Comparison of ENCODE assay signal across 8 cellular contexts in the genomic region with DNA sequence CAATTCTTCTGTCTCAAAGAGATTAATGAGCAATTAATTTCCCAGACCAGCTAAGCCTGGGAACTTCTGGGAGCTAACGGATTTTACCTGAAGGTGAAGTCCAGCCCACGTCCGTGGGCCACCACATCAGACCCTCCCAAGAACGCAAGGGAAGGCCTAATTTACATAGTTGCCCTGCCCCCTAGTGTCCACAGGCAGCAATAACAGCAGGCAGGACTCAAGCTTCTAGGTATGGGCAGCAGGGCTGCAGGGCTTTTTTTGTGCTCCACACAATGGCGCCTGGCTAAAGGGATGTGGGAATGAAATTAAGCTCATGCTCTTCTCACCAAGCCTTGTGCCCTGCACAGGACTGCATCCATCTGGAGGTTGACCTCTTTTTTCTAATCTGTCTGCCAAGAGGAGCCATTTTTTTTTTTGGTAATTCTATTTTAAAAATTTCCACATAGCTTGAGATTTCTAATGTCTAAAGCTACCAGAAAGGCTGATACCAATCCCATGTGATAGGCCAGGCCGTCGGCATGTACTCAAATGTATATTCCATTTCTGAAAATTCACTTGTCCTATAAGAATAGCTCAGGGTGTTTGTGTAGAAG.
A peak's percentile ranks its signal among the peaks of the same experiment; 100 is the strongest.
DNase-seq lines count a peak whose midpoint lies in the region; ATAC-seq, FAIRE-seq and TF ChIP-seq lines count a peak whose summit lies in the region.

No MANE protein-coding gene starts in this region.

- no peaks in the 10 kb centered on the region for H3K36me3 ChIP-seq in Loucy (ENCODE audit: insufficient read depth, low read length)
- H3K36me3 ChIP-seq in astrocyte (ENCODE audit: insufficient read depth, low read length): no peaks in the 10 kb centered on the region

- FAIRE-seq in D721Med (lab: Jason Lieb, UNC) (peak; percentile 29), astrocyte (lab: Jason Lieb, UNC) (peak; percentile 92)

- H3K36me3 Mint-ChIP-seq in astrocyte (ENCODE audit: low read depth, unreplicated experiment): no peaks in the 10 kb centered on the region

- H3K9me3 ChIP-seq in Loucy (ENCODE audit: insufficient read depth, low read depth, low read length) (no peaks in the 10 kb centered on the region), astrocyte (ENCODE audit: insufficient read depth, low read depth, low read length) (no peaks in the 10 kb centered on the region)

- H3K27me3 ChIP-seq in Loucy (ENCODE audit: insufficient read depth, low read length, poor library complexity, severe bottlenecking): no peaks in the 10 kb centered on the region
- H3K27me3 ChIP-seq in astrocyte (ENCODE audit: insufficient read depth, low read length): peaks cover 2% of the 10 kb centered on the region

- TF ChIP-seq CTCF in D721Med (IDR thresholded peaks at IDR 0.05; ENCODE audit: insufficient read depth, missing control alignments): peak; percentile 77
- peak; percentile 80 for TF ChIP-seq CTCF in Loucy (conservative IDR thresholded peaks at IDR 0.05; ENCODE audit: low read length)
- TF ChIP-seq CTCF in astrocyte (IDR thresholded peaks at IDR 0.05; ENCODE audit: insufficient read depth, low read depth, low read length): peak; percentile 68

- no peaks in the 10 kb centered on the region for H3F3A ChIP-seq in Loucy (ENCODE audit: low read depth)

- H4K20me1 ChIP-seq in Loucy (ENCODE audit: insufficient read depth, low read length, poor library complexity, severe bottlenecking): no peaks in the 10 kb centered on the region
- no peaks in the 10 kb centered on the region for H4K20me1 ChIP-seq in astrocyte (ENCODE audit: insufficient read depth, low read length)

- ATAC-seq in GM21515 (IDR thresholded peaks at IDR 0.05; ENCODE audit: unreplicated experiment): peak; percentile 54
- ATAC-seq in HG02981 (IDR thresholded peaks at IDR 0.05; ENCODE audit: unreplicated experiment): no peak

- H3K4me3 ChIP-seq in Loucy (ENCODE audit: low read length, poor library complexity, severe bottlenecking) (no peak overlapping the region), astrocyte (ENCODE audit: insufficient read depth, low read depth, low read length) (no peak overlapping the region)

- H2AFZ ChIP-seq in Loucy (ENCODE audit: low read length): peak overlapping the region; percentile 56; the same call in 1 of the 2 replicates
- no peak overlapping the region for H2AFZ ChIP-seq in astrocyte (ENCODE audit: low read depth, low read length)

- no peaks in the 10 kb centered on the region for H3K9me3 Mint-ChIP-seq in astrocyte (ENCODE audit: unreplicated experiment)

- no peaks in the 10 kb centered on the region for H3K79me2 ChIP-seq in Loucy (ENCODE audit: insufficient read depth, low read length)
- H3K79me2 ChIP-seq in astrocyte (ENCODE audit: insufficient read depth, low read length): no peaks in the 10 kb centered on the region

- no peak overlapping the region for H3K4me3 Mint-ChIP-seq in astrocyte (ENCODE audit: unreplicated experiment)

- H3K4me2 ChIP-seq in Loucy (ENCODE audit: low read depth, low read length, poor library complexity, severe bottlenecking) (peak overlapping the region; percentile 42), astrocyte (ENCODE audit: low read length) (peak overlapping the region; percentile 31)

- peaks cover 4% of the 10 kb centered on the region for H3K4me1 ChIP-seq in Loucy (ENCODE audit: insufficient read depth, low read length, poor library complexity, severe bottlenecking)
- H3K4me1 ChIP-seq in astrocyte (ENCODE audit: insufficient read depth, low read length): no peaks in the 10 kb centered on the region

- H3K27ac ChIP-seq in astrocyte (ENCODE audit: low read depth, low read length): no peak overlapping the region

- no peaks in the 10 kb centered on the region for H3K4me1 Mint-ChIP-seq in astrocyte (ENCODE audit: low read depth, unreplicated experiment)

- no peak overlapping the region for H3K27ac Mint-ChIP-seq in astrocyte (ENCODE audit: unreplicated experiment)

- no peaks in the 10 kb centered on the region for H3K9me2 ChIP-seq in Loucy (replicated peaks; ENCODE audit: low read depth, low read length)

- DNase-seq in D721Med (ENCODE audit: insufficient read length, low spot score): no peak
- DNase-seq in T-helper 1 cell: peak in 4 of 5 donors; percentile 10 to 47 (median 14)
- DNase-seq in astrocyte (ENCODE audit: low read depth): peak; percentile 18
- DNase-seq in hypothalamus (lab: John Stamatoyannopoulos, UW): peak in 30 of 51 donors; percentile 0 to 35 (median 6)
- DNase-seq in stimulated activated CD4-positive, alpha-beta T cell treated with anti-CD3 and anti-CD28 coated beads, Interleukin-12 subunit alpha, Interleukin-12 subunit beta, amount 100 ng/mL, for 24 hours (ENCODE audit: low read depth in 2 of 2): peak; percentile 10

- no peak overlapping the region for H3K9ac ChIP-seq in Loucy (ENCODE audit: low read depth, low read length, poor library complexity, severe bottlenecking)
- H3K9ac ChIP-seq in astrocyte (ENCODE audit: low read length): no peak overlapping the region

- peaks cover 4% of the 10 kb centered on the region for H3K27me3 Mint-ChIP-seq in astrocyte (ENCODE audit: low read depth, unreplicated experiment)
